ENCODE assay signal across 11 cellular contexts in the genomic region with DNA sequence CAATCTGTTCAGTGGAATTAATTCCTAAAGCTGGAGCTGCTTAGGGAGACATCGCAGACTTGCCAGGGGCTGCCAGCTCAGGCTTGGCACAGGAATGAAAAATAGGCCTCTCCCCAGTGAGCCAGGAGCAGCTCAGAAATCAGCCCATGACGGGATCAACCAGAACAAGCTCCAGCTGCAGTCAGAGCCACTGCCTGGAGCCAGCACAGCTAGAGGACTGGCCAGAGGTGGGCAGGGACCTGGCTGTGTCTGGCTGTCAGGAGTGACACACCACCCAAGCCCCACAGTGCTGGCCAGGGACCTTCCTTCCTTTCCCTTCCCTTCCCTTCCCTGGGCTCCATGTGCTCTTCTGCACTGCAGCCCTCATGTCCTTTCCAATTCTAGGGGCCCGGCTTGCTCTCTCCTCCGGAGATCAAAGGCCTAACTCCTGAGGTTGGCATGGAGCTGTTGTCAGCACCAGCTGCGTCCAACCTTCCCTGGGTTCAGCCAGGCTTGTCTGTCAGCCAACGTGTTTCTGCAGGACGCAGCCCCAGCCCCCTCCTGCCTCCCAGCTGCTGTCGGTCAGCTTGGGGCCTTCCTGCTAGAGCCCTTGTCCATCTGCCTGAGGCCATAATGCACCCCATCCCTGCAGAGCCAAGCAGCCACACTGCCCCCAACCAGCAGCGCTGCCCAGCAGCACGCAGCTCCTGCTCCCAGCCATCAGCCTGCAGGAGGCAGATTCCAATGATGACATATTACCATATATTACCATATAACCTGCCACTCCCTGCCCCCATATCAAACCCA.
DNase-seq lines count a peak whose midpoint lies in the region; ATAC-seq and TF ChIP-seq lines count a peak whose summit lies in the region.
"Had no signal": no experiment of that assay in that cellular context is flagged by ENCODE, and none has a peak within 500 bp of the region (broad histone marks: within the 10 kb centered on the region; RNA-seq: fewer than 3 reads in every experiment).

No MANE protein-coding gene starts in this region.

- H3K4me1 Mint-ChIP-seq in stimulated activated effector memory CD8-positive, alpha-beta T cell treated with anti-CD3 and anti-CD28 coated beads, Interleukin-12 subunit alpha, Interleukin-12 subunit beta, amount 100 ng/mL, for 72 hours = no peaks in the 10 kb centered on the region
- H3K4me1 Mint-ChIP-seq in activated T-cell treated with anti-CD3 and anti-CD28 coated beads, Interleukin-2, amount 50 U/mL, for 24 hours (ENCODE audit: low read depth) = no peaks in the 10 kb centered on the region
- H3K4me1 Mint-ChIP-seq: CD4-positive, alpha-beta memory T cell; central memory CD8-positive, alpha-beta T cell had no signal

- H3K27me3 Mint-ChIP-seq in activated T-cell treated with anti-CD3 and anti-CD28 coated beads, Interleukin-2, amount 50 U/mL, for 24 hours = no peaks in the 10 kb centered on the region
- H3K27me3 Mint-ChIP-seq: CD4-positive, alpha-beta memory T cell; central memory CD8-positive, alpha-beta T cell had no signal

- no peak overlapping the region for H3K4me3 Mint-ChIP-seq in stimulated activated effector memory CD8-positive, alpha-beta T cell treated with anti-CD3 and anti-CD28 coated beads, Interleukin-12 subunit alpha, Interleukin-12 subunit beta, amount 100 ng/mL, for 72 hours
- no peak overlapping the region for H3K4me3 Mint-ChIP-seq in activated T-cell treated with anti-CD3 and anti-CD28 coated beads, Interleukin-2, amount 50 U/mL, for 24 hours
- H3K4me3 Mint-ChIP-seq: CD4-positive, alpha-beta memory T cell; central memory CD8-positive, alpha-beta T cell had no signal

- ATAC-seq in stimulated activated effector memory CD8-positive, alpha-beta T cell treated with anti-CD3 and anti-CD28 coated beads, Interleukin-12 subunit alpha, Interleukin-12 subunit beta, amount 100 ng/mL, for 72 hours = no peak
- ATAC-seq in HG03039 (IDR thresholded peaks at IDR 0.05; ENCODE audit: unreplicated experiment) = no peak

- H3K9me3 Mint-ChIP-seq in stimulated activated effector memory CD8-positive, alpha-beta T cell treated with anti-CD3 and anti-CD28 coated beads, Interleukin-12 subunit alpha, Interleukin-12 subunit beta, amount 100 ng/mL, for 72 hours = no peaks in the 10 kb centered on the region
- no peaks in the 10 kb centered on the region for H3K9me3 Mint-ChIP-seq in activated T-cell treated with anti-CD3 and anti-CD28 coated beads, Interleukin-2, amount 50 U/mL, for 24 hours
- H3K9me3 Mint-ChIP-seq: CD4-positive, alpha-beta memory T cell; central memory CD8-positive, alpha-beta T cell had no signal

- DNase-seq in NCI-H146 treated with DMSO at 0.1 percent for 48 hours (lab: John Stamatoyannopoulos, UW; ENCODE audit: unreplicated experiment) = peak; percentile 16
- DNase-seq in coronary artery (ENCODE audit: low spot score) = peak; percentile 83
- peak; percentile 71 for DNase-seq in medulla oblongata (ENCODE audit: extremely low spot score)
- DNase-seq in stimulated activated effector memory CD8-positive, alpha-beta T cell treated with anti-CD3 and anti-CD28 coated beads, Interleukin-12 subunit alpha, Interleukin-12 subunit beta, amount 100 ng/mL, for 72 hours (ENCODE audit: low spot score in 2 of 2) = no peak
- no peak for DNase-seq in activated CD4-positive, alpha-beta T cell treated with anti-CD3 and anti-CD28 coated beads for 1 hour
- DNase-seq in activated T-cell treated with anti-CD3 and anti-CD28 coated beads, Interleukin-2, amount 50 U/mL, for 24 hours = no peak
- no peak for DNase-seq in activated naive CD4-positive, alpha-beta T cell (lab: John Stamatoyannopoulos, UW)
- DNase-seq: CD4-positive, alpha-beta memory T cell; NCI-H1105 had no signal

- H3K27ac Mint-ChIP-seq in stimulated activated effector memory CD8-positive, alpha-beta T cell treated with anti-CD3 and anti-CD28 coated beads, Interleukin-12 subunit alpha, Interleukin-12 subunit beta, amount 100 ng/mL, for 72 hours = peak overlapping the region; percentile 32
- no peak overlapping the region for H3K27ac Mint-ChIP-seq in activated T-cell treated with anti-CD3 and anti-CD28 coated beads, Interleukin-2, amount 50 U/mL, for 24 hours

- H3K27ac ChIP-seq in coronary artery = peak overlapping the region; percentile 67 to 83

- no peaks in the 10 kb centered on the region for H3K36me3 Mint-ChIP-seq in stimulated activated effector memory CD8-positive, alpha-beta T cell treated with anti-CD3 and anti-CD28 coated beads, Interleukin-12 subunit alpha, Interleukin-12 subunit beta, amount 100 ng/mL, for 72 hours
- no peaks in the 10 kb centered on the region for H3K36me3 Mint-ChIP-seq in activated T-cell treated with anti-CD3 and anti-CD28 coated beads, Interleukin-2, amount 50 U/mL, for 24 hours (ENCODE audit: low read depth)
- H3K36me3 Mint-ChIP-seq: CD4-positive, alpha-beta memory T cell had no signal

- H3K4me3 ChIP-seq in coronary artery = no peak overlapping the region

- no peak for TF ChIP-seq CTCF in coronary artery (IDR thresholded peaks at IDR 0.05)

Comparison
In these comparisons a context has a peak if more than half of its experiments do, and no peak if none do; other contexts are left out.
1. DNase-seq: peak in NCI-H146 treated with DMSO at 0.1 percent for 48 hours (single experiment), coronary artery (single experiment) and medulla oblongata (single experiment); none in stimulated activated effector memory CD8-positive, alpha-beta T cell treated with anti-CD3 and anti-CD28 coated beads, Interleukin-12 subunit alpha, Interleukin-12 subunit beta, amount 100 ng/mL, for 72 hours (0 of 2), activated CD4-positive, alpha-beta T cell treated with anti-CD3 and anti-CD28 coated beads for 1 hour (single experiment), activated T-cell treated with anti-CD3 and anti-CD28 coated beads, Interleukin-2, amount 50 U/mL, for 24 hours (single experiment) and activated naive CD4-positive, alpha-beta T cell (0 of 4).